ENCODE assay signal across 17 cellular contexts in genomic region chr17:78687125-78687524, GRCh38.
DNase-seq lines count a peak whose midpoint lies in the region; ATAC-seq and TF ChIP-seq lines count a peak whose summit lies in the region.
"Had no signal": no experiment of that assay in that cellular context is flagged by ENCODE, and none has a peak within 500 bp of the region (broad histone marks: within the 10 kb centered on the region; RNA-seq: fewer than 3 reads in every experiment).

No MANE protein-coding gene starts in this region.

- H3K4me3 Mint-ChIP-seq in activated naive CD8-positive, alpha-beta T cell, result no peak overlapping the region
- no peak overlapping the region for H3K4me3 Mint-ChIP-seq in activated naive CD8-positive, alpha-beta T cell treated with anti-CD3 and anti-CD28 coated beads for 36 hours
- H3K4me3 Mint-ChIP-seq in activated naive CD8-positive, alpha-beta T cell treated with anti-CD3 and anti-CD28 coated beads, Interleukin-2, amount 50 U/mL, for 24 hours, result no peak overlapping the region
- no peak overlapping the region for H3K4me3 Mint-ChIP-seq in stimulated activated effector memory CD8-positive, alpha-beta T cell treated with anti-CD3 and anti-CD28 coated beads, Interleukin-12 subunit alpha, Interleukin-12 subunit beta, amount 100 ng/mL, for 72 hours
- H3K4me3 Mint-ChIP-seq: CD8-positive, alpha-beta memory T cell had no signal

- H3K9me3 Mint-ChIP-seq in activated naive CD8-positive, alpha-beta T cell (ENCODE audit: low read depth), result no peaks in the 10 kb centered on the region
- no peaks in the 10 kb centered on the region for H3K9me3 Mint-ChIP-seq in activated naive CD8-positive, alpha-beta T cell treated with anti-CD3 and anti-CD28 coated beads for 36 hours
- no peaks in the 10 kb centered on the region for H3K9me3 Mint-ChIP-seq in activated naive CD8-positive, alpha-beta T cell treated with anti-CD3 and anti-CD28 coated beads, Interleukin-2, amount 50 U/mL, for 24 hours
- no peaks in the 10 kb centered on the region for H3K9me3 Mint-ChIP-seq in stimulated activated effector memory CD8-positive, alpha-beta T cell treated with anti-CD3 and anti-CD28 coated beads, Interleukin-12 subunit alpha, Interleukin-12 subunit beta, amount 100 ng/mL, for 72 hours
- H3K9me3 Mint-ChIP-seq: CD8-positive, alpha-beta memory T cell had no signal

- H3K9me3 ChIP-seq in WERI-Rb-1 (ENCODE audit: severe bottlenecking), result peaks cover 3% of the 10 kb centered on the region
- H3K9me3 ChIP-seq: BE2C, SJSA1 had no signal

- H3K36me3 ChIP-seq in WERI-Rb-1, result peaks cover 76% of the 10 kb centered on the region
- H3K36me3 ChIP-seq: BE2C had no signal

- H3K36me3 Mint-ChIP-seq in activated naive CD8-positive, alpha-beta T cell, result peaks cover 8% of the 10 kb centered on the region
- H3K36me3 Mint-ChIP-seq in activated naive CD8-positive, alpha-beta T cell treated with anti-CD3 and anti-CD28 coated beads for 36 hours, result peaks cover 29% of the 10 kb centered on the region
- peaks cover 41% of the 10 kb centered on the region for H3K36me3 Mint-ChIP-seq in activated naive CD8-positive, alpha-beta T cell treated with anti-CD3 and anti-CD28 coated beads, Interleukin-2, amount 50 U/mL, for 24 hours (ENCODE audit: low read depth)
- H3K36me3 Mint-ChIP-seq in stimulated activated effector memory CD8-positive, alpha-beta T cell treated with anti-CD3 and anti-CD28 coated beads, Interleukin-12 subunit alpha, Interleukin-12 subunit beta, amount 100 ng/mL, for 72 hours, result peaks cover 100% of the 10 kb centered on the region

- H3K27ac ChIP-seq in WERI-Rb-1, result peak overlapping the region; percentile 59
- H3K27ac ChIP-seq: KMS-11, PC-9, SJSA1 had no signal

- ATAC-seq in activated naive CD8-positive, alpha-beta T cell treated with anti-CD3 and anti-CD28 coated beads, Interleukin-2, amount 50 U/mL, for 24 hours, result no peak
- no peak for ATAC-seq in stimulated activated effector memory CD8-positive, alpha-beta T cell treated with anti-CD3 and anti-CD28 coated beads, Interleukin-12 subunit alpha, Interleukin-12 subunit beta, amount 100 ng/mL, for 72 hours
- ATAC-seq in GM18861 (IDR thresholded peaks at IDR 0.05; ENCODE audit: unreplicated experiment) (no peak), GM21723 (IDR thresholded peaks at IDR 0.05; ENCODE audit: unreplicated experiment) (no peak)

- H3K27ac Mint-ChIP-seq in activated naive CD8-positive, alpha-beta T cell, result peak overlapping the region; percentile 70
- no peak overlapping the region for H3K27ac Mint-ChIP-seq in activated naive CD8-positive, alpha-beta T cell treated with anti-CD3 and anti-CD28 coated beads for 36 hours
- H3K27ac Mint-ChIP-seq in activated naive CD8-positive, alpha-beta T cell treated with anti-CD3 and anti-CD28 coated beads, Interleukin-2, amount 50 U/mL, for 24 hours, result peak overlapping the region; percentile 28
- H3K27ac Mint-ChIP-seq in stimulated activated effector memory CD8-positive, alpha-beta T cell treated with anti-CD3 and anti-CD28 coated beads, Interleukin-12 subunit alpha, Interleukin-12 subunit beta, amount 100 ng/mL, for 72 hours, result peak overlapping the region; percentile 45

- H3K4me3 ChIP-seq in WERI-Rb-1 (ENCODE audit: low read depth, low read length), result no peak overlapping the region
- H3K4me3 ChIP-seq: PC-9, SJSA1 had no signal

- H3K27me3 ChIP-seq in WERI-Rb-1 (ENCODE audit: insufficient read depth, low read depth, severe bottlenecking), result no peaks in the 10 kb centered on the region
- H3K27me3 ChIP-seq: BE2C, SJSA1 had no signal

- TF ChIP-seq CTCF in WERI-Rb-1 (IDR thresholded peaks at IDR 0.05; ENCODE audit: low read depth, low read length), result no peak

- H3K27me3 Mint-ChIP-seq in activated naive CD8-positive, alpha-beta T cell, result no peaks in the 10 kb centered on the region
- H3K27me3 Mint-ChIP-seq in activated naive CD8-positive, alpha-beta T cell treated with anti-CD3 and anti-CD28 coated beads for 36 hours, result no peaks in the 10 kb centered on the region
- no peaks in the 10 kb centered on the region for H3K27me3 Mint-ChIP-seq in activated naive CD8-positive, alpha-beta T cell treated with anti-CD3 and anti-CD28 coated beads, Interleukin-2, amount 50 U/mL, for 24 hours
- H3K27me3 Mint-ChIP-seq: CD8-positive, alpha-beta memory T cell had no signal

- no peak for DNase-seq in activated naive CD8-positive, alpha-beta T cell treated with anti-CD3 and anti-CD28 coated beads for 36 hours
- DNase-seq in WERI-Rb-1, result peak; percentile 73
- no peak for DNase-seq in activated naive CD8-positive, alpha-beta T cell treated with anti-CD3 and anti-CD28 coated beads, Interleukin-2, amount 50 U/mL, for 24 hours
- no peak for DNase-seq in stimulated activated effector memory CD8-positive, alpha-beta T cell treated with anti-CD3 and anti-CD28 coated beads, Interleukin-12 subunit alpha, Interleukin-12 subunit beta, amount 100 ng/mL, for 72 hours (ENCODE audit: low spot score in 2 of 2)
- DNase-seq: BE2C; CD8-positive, alpha-beta memory T cell; DMS79 treated with DMSO at 0.1 percent for 48 hours; GOT3; NCI-H1436; NCI-H2029 treated with DMSO at 0.1 percent for 48 hours; NCI-H510A treated with DMSO at 0.1 percent for 48 hours; PC-9 had no signal

- peaks cover 6% of the 10 kb centered on the region for H3K4me1 Mint-ChIP-seq in activated naive CD8-positive, alpha-beta T cell (ENCODE audit: low read depth)
- H3K4me1 Mint-ChIP-seq in activated naive CD8-positive, alpha-beta T cell treated with anti-CD3 and anti-CD28 coated beads for 36 hours, result peaks cover 10% of the 10 kb centered on the region
- no peaks in the 10 kb centered on the region for H3K4me1 Mint-ChIP-seq in activated naive CD8-positive, alpha-beta T cell treated with anti-CD3 and anti-CD28 coated beads, Interleukin-2, amount 50 U/mL, for 24 hours
- H3K4me1 Mint-ChIP-seq in stimulated activated effector memory CD8-positive, alpha-beta T cell treated with anti-CD3 and anti-CD28 coated beads, Interleukin-12 subunit alpha, Interleukin-12 subunit beta, amount 100 ng/mL, for 72 hours, result peaks cover 16% of the 10 kb centered on the region
